In the genomic region with DNA sequence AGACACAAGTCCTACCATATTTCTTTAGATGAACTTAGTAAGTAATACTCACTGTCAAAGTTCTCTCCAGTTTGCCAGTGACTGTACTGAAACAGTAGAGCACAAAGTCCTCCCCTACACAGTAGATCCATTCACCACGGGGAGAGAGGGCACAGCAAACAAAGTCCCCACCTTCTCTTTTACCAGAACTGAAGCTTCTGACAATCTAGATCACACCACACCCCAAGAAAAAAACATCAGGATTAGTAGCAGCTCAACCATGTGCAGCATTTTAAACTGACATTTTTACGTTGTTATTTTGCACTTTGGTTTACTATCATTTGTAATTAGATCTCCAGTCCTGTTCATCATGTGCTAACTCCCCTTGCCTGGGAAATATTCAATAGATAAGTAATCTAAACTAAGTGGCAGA, we compare ENCODE assay signal across 1 cellular context.
TF ChIP-seq lines count a peak whose summit lies in the region.

No MANE protein-coding gene starts in this region.

TF ChIP-seq in HepG2, 621 proteins besides CTCF, POLR2A, EP300 and RAD21 (continued from another document and continues in another):
- TF ChIP-seq, protein P1, sequence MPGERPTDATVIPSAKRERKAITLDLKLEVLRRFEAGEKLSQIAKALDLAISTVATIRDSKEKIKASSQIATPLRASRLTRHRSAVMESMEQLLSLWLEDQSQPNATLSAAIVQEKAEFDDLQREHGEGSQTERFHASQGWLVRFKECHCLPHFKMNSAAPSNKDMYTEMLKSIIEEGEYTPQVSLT (CRISPR knock-in tag; IDR thresholded peaks at IDR 0.05; ENCODE audit: borderline replicate concordance, low read depth) = no peak
- TF ChIP-seq ZNF446 (CRISPR knock-in tag; IDR thresholded peaks at IDR 0.05) (no peak), ZNF614 (CRISPR knock-in tag; IDR thresholded peaks at IDR 0.05; ENCODE audit: borderline replicate concordance) (peak; percentile 68; the same call in 1 of the 2 replicates), ZNF225 (CRISPR knock-in tag; IDR thresholded peaks at IDR 0.05) (no peak), AHR (CRISPR knock-in tag; IDR thresholded peaks at IDR 0.05) (no peak), MTF2 (CRISPR knock-in tag; IDR thresholded peaks at IDR 0.05; ENCODE audit: borderline replicate concordance) (no peak), ELF4 (CRISPR knock-in tag; IDR thresholded peaks at IDR 0.05; ENCODE audit: borderline replicate concordance) (no peak), POLR2AphosphoS2 (IDR thresholded peaks at IDR 0.05; ENCODE audit: low read depth, low read length) (no peak), EED (CRISPR knock-in tag; IDR thresholded peaks at IDR 0.05) (no peak), ZFP82 (CRISPR knock-in tag; IDR thresholded peaks at IDR 0.05; ENCODE audit: borderline replicate concordance) (no peak), MAZ (IDR thresholded peaks at IDR 0.05; ENCODE audit: borderline replicate concordance, low read depth, low read length) (no peak), MAZ (CRISPR knock-in tag; IDR thresholded peaks at IDR 0.05; ENCODE audit: low read depth) (no peak), KMT2B (CRISPR knock-in tag; IDR thresholded peaks at IDR 0.05) (no peak), WIZ (CRISPR knock-in tag; IDR thresholded peaks at IDR 0.05) (no peak), SMAD3 (CRISPR knock-in tag; IDR thresholded peaks at IDR 0.05) (peak; percentile 44; the same call in 1 of the 2 replicates), NR2F6 (IDR thresholded peaks at IDR 0.05) (no peak), NR2F6 (CRISPR knock-in tag; IDR thresholded peaks at IDR 0.05) (peak; percentile 21; the same call in 1 of the 2 replicates), ZNF20 (CRISPR knock-in tag; IDR thresholded peaks at IDR 0.05) (no peak), BCL6 (CRISPR knock-in tag; IDR thresholded peaks at IDR 0.05) (0 out of 2 replicates have a peak, but pooled peaks have one; percentile 22), ZMYM4 (CRISPR knock-in tag; IDR thresholded peaks at IDR 0.05) (0 out of 2 replicates have a peak, but pooled peaks have one; percentile 47), SP4 (CRISPR knock-in tag; IDR thresholded peaks at IDR 0.05) (no peak), TCF7 (IDR thresholded peaks at IDR 0.05; ENCODE audit: low read depth) (no peak), RBFOX2 (IDR thresholded peaks at IDR 0.05; ENCODE audit: low read depth, low read length) (no peak), PPARG (CRISPR knock-in tag; conservative IDR thresholded peaks at IDR 0.05) (no peak), NFKBIZ (CRISPR knock-in tag; IDR thresholded peaks at IDR 0.05) (peak; percentile 58; the same call in 1 of the 2 replicates), RAD51 (IDR thresholded peaks at IDR 0.05; ENCODE audit: borderline replicate concordance) (no peak), ZNF546 (CRISPR knock-in tag; conservative IDR thresholded peaks at IDR 0.05) (no peak), ZSCAN31 (CRISPR knock-in tag; IDR thresholded peaks at IDR 0.05; ENCODE audit: low read depth) (no peak), ZNF773 (CRISPR knock-in tag; IDR thresholded peaks at IDR 0.05; ENCODE audit: borderline replicate concordance) (no peak), ZNF441 (CRISPR knock-in tag; IDR thresholded peaks at IDR 0.05; ENCODE audit: borderline replicate concordance) (no peak), ZFAT (CRISPR knock-in tag; conservative IDR thresholded peaks at IDR 0.05) (no peak), TBX2 (CRISPR knock-in tag; IDR thresholded peaks at IDR 0.05; ENCODE audit: borderline replicate concordance) (peak; percentile 56; the same call in 1 of the 2 replicates), ZNF547 (CRISPR knock-in tag; IDR thresholded peaks at IDR 0.05) (no peak), ERF (CRISPR knock-in tag; IDR thresholded peaks at IDR 0.05) (peak; percentile 44; the same call in 1 of the 2 replicates), MBNL3 (CRISPR knock-in tag; conservative IDR thresholded peaks at IDR 0.05) (no peak), ZNF792 (CRISPR knock-in tag; IDR thresholded peaks at IDR 0.05) (0 out of 2 replicates have a peak, but pooled peaks have one; percentile 46), RFX1 (IDR thresholded peaks at IDR 0.05) (no peak)
- TF ChIP-seq, protein P2, sequence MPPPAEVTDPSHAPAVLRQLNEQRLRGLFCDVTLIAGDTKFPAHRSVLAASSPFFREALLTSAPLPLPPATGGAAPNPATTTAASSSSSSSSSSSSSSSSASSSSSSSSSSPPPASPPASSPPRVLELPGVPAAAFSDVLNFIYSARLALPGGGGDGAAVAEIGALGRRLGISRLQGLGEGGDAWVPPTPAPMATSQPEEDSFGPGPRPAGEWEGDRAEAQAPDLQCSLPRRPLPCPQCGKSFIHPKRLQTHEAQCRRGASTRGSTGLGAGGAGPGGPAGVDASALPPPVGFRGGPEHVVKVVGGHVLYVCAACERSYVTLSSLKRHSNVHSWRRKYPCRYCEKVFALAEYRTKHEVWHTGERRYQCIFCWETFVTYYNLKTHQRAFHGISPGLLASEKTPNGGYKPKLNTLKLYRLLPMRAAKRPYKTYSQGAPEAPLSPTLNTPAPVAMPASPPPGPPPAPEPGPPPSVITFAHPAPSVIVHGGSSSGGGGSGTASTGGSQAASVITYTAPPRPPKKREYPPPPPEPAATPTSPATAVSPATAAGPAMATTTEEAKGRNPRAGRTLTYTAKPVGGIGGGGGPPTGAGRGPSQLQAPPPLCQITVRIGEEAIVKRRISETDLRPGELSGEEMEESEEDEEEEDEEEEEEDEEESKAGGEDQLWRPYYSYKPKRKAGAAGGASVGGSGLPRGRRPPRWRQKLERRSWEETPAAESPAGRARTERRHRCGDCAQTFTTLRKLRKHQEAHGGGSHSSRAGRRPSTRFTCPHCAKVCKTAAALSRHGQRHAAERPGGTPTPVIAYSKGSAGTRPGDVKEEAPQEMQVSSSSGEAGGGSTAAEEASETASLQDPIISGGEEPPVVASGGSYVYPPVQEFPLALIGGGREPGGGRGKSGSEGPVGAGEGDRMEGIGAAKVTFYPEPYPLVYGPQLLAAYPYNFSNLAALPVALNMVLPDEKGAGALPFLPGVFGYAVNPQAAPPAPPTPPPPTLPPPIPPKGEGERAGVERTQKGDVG (CRISPR knock-in tag; IDR thresholded peaks at IDR 0.05; ENCODE audit: borderline replicate concordance) = no peak
- TF ChIP-seq, protein P3, sequence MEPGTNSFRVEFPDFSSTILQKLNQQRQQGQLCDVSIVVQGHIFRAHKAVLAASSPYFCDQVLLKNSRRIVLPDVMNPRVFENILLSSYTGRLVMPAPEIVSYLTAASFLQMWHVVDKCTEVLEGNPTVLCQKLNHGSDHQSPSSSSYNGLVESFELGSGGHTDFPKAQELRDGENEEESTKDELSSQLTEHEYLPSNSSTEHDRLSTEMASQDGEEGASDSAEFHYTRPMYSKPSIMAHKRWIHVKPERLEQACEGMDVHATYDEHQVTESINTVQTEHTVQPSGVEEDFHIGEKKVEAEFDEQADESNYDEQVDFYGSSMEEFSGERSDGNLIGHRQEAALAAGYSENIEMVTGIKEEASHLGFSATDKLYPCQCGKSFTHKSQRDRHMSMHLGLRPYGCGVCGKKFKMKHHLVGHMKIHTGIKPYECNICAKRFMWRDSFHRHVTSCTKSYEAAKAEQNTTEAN (CRISPR knock-in tag; conservative IDR thresholded peaks at IDR 0.05) = no peak
- TF ChIP-seq, protein P4, sequence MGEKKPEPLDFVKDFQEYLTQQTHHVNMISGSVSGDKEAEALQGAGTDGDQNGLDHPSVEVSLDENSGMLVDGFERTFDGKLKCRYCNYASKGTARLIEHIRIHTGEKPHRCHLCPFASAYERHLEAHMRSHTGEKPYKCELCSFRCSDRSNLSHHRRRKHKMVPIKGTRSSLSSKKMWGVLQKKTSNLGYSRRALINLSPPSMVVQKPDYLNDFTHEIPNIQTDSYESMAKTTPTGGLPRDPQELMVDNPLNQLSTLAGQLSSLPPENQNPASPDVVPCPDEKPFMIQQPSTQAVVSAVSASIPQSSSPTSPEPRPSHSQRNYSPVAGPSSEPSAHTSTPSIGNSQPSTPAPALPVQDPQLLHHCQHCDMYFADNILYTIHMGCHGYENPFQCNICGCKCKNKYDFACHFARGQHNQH (CRISPR knock-in tag; IDR thresholded peaks at IDR 0.05) = peak; percentile 36; the same call in 1 of the 2 replicates
- TF ChIP-seq, protein P5, sequence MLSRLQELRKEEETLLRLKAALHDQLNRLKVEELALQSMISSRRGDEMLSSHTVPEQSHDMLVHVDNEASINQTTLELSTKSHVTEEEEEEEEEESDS (CRISPR knock-in tag; IDR thresholded peaks at IDR 0.05; ENCODE audit: borderline replicate concordance) = no peak
- TF ChIP-seq, protein P6, sequence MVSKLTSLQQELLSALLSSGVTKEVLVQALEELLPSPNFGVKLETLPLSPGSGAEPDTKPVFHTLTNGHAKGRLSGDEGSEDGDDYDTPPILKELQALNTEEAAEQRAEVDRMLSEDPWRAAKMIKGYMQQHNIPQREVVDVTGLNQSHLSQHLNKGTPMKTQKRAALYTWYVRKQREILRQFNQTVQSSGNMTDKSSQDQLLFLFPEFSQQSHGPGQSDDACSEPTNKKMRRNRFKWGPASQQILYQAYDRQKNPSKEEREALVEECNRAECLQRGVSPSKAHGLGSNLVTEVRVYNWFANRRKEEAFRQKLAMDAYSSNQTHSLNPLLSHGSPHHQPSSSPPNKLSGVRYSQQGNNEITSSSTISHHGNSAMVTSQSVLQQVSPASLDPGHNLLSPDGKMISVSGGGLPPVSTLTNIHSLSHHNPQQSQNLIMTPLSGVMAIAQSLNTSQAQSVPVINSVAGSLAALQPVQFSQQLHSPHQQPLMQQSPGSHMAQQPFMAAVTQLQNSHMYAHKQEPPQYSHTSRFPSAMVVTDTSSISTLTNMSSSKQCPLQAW (CRISPR knock-in tag; IDR thresholded peaks at IDR 0.05) = no peak
- TF ChIP-seq, protein P7, sequence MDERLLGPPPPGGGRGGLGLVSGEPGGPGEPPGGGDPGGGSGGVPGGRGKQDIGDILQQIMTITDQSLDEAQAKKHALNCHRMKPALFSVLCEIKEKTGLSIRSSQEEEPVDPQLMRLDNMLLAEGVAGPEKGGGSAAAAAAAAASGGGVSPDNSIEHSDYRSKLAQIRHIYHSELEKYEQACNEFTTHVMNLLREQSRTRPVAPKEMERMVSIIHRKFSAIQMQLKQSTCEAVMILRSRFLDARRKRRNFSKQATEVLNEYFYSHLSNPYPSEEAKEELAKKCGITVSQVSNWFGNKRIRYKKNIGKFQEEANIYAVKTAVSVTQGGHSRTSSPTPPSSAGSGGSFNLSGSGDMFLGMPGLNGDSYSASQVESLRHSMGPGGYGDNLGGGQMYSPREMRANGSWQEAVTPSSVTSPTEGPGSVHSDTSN (CRISPR knock-in tag; IDR thresholded peaks at IDR 0.05) = no peak
- TF ChIP-seq, protein P8, sequence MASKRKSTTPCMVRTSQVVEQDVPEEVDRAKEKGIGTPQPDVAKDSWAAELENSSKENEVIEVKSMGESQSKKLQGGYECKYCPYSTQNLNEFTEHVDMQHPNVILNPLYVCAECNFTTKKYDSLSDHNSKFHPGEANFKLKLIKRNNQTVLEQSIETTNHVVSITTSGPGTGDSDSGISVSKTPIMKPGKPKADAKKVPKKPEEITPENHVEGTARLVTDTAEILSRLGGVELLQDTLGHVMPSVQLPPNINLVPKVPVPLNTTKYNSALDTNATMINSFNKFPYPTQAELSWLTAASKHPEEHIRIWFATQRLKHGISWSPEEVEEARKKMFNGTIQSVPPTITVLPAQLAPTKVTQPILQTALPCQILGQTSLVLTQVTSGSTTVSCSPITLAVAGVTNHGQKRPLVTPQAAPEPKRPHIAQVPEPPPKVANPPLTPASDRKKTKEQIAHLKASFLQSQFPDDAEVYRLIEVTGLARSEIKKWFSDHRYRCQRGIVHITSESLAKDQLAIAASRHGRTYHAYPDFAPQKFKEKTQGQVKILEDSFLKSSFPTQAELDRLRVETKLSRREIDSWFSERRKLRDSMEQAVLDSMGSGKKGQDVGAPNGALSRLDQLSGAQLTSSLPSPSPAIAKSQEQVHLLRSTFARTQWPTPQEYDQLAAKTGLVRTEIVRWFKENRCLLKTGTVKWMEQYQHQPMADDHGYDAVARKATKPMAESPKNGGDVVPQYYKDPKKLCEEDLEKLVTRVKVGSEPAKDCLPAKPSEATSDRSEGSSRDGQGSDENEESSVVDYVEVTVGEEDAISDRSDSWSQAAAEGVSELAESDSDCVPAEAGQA (IDR thresholded peaks at IDR 0.05; ENCODE audit: low read depth) = no peak
- TF ChIP-seq, protein P8 (CRISPR knock-in tag; IDR thresholded peaks at IDR 0.05; ENCODE audit: borderline replicate concordance) = no peak
- TF ChIP-seq, protein P9, sequence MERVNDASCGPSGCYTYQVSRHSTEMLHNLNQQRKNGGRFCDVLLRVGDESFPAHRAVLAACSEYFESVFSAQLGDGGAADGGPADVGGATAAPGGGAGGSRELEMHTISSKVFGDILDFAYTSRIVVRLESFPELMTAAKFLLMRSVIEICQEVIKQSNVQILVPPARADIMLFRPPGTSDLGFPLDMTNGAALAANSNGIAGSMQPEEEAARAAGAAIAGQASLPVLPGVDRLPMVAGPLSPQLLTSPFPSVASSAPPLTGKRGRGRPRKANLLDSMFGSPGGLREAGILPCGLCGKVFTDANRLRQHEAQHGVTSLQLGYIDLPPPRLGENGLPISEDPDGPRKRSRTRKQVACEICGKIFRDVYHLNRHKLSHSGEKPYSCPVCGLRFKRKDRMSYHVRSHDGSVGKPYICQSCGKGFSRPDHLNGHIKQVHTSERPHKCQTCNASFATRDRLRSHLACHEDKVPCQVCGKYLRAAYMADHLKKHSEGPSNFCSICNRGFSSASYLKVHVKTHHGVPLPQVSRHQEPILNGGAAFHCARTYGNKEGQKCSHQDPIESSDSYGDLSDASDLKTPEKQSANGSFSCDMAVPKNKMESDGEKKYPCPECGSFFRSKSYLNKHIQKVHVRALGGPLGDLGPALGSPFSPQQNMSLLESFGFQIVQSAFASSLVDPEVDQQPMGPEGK (CRISPR knock-in tag; IDR thresholded peaks at IDR 0.05) = peak; percentile 69
